Comparison of ENCODE assay signal across 1 cellular context in the genomic region with DNA sequence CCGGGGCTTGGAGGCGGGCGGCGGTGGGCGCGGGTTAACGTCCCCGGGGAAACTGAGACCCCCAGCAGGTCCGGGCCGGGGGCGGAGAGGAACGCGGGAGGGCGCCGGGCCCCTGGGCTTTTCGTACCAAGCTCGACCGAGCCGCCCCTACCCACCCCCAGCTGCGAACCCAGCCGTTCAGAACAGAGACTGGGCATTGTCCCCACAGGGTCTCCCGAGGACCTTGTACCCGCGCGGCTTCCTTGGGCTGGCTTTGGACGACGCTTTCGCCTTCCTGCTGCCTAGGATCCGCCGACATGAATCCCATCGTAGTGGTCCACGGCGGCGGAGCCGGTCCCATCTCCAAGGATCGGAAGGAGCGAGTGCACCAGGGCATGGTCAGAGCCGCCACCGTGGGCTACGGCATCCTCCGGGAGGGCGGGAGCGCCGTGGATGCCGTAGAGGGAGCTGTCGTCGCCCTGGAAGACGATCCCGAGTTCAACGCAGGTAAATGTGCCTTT.
TF ChIP-seq lines count a peak whose summit lies in the region.

No MANE protein-coding gene starts in this region.

TF ChIP-seq in WTC11, 78 proteins besides CTCF, POLR2A, EP300 and RAD21 (continued from another document):
- TF ChIP-seq ESRRA (CRISPR knock-in tag; IDR thresholded peaks at IDR 0.05; ENCODE audit: borderline replicate concordance): 0 out of 2 replicates have a peak, but pooled peaks have one; percentile 13
- TF ChIP-seq, protein P1, sequence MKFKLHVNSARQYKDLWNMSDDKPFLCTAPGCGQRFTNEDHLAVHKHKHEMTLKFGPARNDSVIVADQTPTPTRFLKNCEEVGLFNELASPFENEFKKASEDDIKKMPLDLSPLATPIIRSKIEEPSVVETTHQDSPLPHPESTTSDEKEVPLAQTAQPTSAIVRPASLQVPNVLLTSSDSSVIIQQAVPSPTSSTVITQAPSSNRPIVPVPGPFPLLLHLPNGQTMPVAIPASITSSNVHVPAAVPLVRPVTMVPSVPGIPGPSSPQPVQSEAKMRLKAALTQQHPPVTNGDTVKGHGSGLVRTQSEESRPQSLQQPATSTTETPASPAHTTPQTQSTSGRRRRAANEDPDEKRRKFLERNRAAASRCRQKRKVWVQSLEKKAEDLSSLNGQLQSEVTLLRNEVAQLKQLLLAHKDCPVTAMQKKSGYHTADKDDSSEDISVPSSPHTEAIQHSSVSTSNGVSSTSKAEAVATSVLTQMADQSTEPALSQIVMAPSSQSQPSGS (CRISPR knock-in tag; IDR thresholded peaks at IDR 0.05; ENCODE audit: borderline replicate concordance, low read depth): no peak
- no peak for TF ChIP-seq NFYB (CRISPR knock-in tag; conservative IDR thresholded peaks at IDR 0.05; ENCODE audit: low read depth)
- no peak for TF ChIP-seq EMX1 (CRISPR knock-in tag; IDR thresholded peaks at IDR 0.05)
- TF ChIP-seq, protein P2, sequence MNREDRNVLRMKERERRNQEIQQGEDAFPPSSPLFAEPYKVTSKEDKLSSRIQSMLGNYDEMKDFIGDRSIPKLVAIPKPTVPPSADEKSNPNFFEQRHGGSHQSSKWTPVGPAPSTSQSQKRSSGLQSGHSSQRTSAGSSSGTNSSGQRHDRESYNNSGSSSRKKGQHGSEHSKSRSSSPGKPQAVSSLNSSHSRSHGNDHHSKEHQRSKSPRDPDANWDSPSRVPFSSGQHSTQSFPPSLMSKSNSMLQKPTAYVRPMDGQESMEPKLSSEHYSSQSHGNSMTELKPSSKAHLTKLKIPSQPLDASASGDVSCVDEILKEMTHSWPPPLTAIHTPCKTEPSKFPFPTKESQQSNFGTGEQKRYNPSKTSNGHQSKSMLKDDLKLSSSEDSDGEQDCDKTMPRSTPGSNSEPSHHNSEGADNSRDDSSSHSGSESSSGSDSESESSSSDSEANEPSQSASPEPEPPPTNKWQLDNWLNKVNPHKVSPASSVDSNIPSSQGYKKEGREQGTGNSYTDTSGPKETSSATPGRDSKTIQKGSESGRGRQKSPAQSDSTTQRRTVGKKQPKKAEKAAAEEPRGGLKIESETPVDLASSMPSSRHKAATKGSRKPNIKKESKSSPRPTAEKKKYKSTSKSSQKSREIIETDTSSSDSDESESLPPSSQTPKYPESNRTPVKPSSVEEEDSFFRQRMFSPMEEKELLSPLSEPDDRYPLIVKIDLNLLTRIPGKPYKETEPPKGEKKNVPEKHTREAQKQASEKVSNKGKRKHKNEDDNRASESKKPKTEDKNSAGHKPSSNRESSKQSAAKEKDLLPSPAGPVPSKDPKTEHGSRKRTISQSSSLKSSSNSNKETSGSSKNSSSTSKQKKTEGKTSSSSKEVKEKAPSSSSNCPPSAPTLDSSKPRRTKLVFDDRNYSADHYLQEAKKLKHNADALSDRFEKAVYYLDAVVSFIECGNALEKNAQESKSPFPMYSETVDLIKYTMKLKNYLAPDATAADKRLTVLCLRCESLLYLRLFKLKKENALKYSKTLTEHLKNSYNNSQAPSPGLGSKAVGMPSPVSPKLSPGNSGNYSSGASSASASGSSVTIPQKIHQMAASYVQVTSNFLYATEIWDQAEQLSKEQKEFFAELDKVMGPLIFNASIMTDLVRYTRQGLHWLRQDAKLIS (CRISPR knock-in tag; IDR thresholded peaks at IDR 0.05; ENCODE audit: borderline replicate concordance): no peak
- no peak for TF ChIP-seq JAZF1 (CRISPR knock-in tag; IDR thresholded peaks at IDR 0.05)
- TF ChIP-seq, protein P3, sequence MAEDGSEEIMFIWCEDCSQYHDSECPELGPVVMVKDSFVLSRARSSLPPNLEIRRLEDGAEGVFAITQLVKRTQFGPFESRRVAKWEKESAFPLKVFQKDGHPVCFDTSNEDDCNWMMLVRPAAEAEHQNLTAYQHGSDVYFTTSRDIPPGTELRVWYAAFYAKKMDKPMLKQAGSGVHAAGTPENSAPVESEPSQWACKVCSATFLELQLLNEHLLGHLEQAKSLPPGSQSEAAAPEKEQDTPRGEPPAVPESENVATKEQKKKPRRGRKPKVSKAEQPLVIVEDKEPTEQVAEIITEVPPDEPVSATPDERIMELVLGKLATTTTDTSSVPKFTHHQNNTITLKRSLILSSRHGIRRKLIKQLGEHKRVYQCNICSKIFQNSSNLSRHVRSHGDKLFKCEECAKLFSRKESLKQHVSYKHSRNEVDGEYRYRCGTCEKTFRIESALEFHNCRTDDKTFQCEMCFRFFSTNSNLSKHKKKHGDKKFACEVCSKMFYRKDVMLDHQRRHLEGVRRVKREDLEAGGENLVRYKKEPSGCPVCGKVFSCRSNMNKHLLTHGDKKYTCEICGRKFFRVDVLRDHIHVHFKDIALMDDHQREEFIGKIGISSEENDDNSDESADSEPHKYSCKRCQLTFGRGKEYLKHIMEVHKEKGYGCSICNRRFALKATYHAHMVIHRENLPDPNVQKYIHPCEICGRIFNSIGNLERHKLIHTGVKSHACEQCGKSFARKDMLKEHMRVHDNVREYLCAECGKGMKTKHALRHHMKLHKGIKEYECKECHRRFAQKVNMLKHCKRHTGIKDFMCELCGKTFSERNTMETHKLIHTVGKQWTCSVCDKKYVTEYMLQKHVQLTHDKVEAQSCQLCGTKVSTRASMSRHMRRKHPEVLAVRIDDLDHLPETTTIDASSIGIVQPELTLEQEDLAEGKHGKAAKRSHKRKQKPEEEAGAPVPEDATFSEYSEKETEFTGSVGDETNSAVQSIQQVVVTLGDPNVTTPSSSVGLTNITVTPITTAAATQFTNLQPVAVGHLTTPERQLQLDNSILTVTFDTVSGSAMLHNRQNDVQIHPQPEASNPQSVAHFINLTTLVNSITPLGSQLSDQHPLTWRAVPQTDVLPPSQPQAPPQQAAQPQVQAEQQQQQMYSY (CRISPR knock-in tag; IDR thresholded peaks at IDR 0.05): no peak
